Comparison of ENCODE assay signal across 8 cellular contexts in genomic region chr15:43791993-43792760, GRCh38. TPM values are rescaled to one million over a fixed set of nuclear protein-coding genes. Genes with fewer than 3 reads are reported as not detected.
DNase-seq lines count a peak whose midpoint lies in the region; ATAC-seq and TF ChIP-seq lines count a peak whose summit lies in the region.

Gene SERF2, plus strand, starts transcription at chr15:43792320. Its CDS starts 57 bp downstream, at chr15:43792377.

- peak within 1 kb of the TSS; percentile 91 for H3K4me3 ChIP-seq in BE2C (ENCODE audit: low read depth, low read length)
- peak within 1 kb of the TSS; percentile 93 for H3K4me3 ChIP-seq in coronary artery

- peaks cover 28% of the 10 kb centered on the region for H3K4me1 Mint-ChIP-seq in activated CD4-positive, alpha-beta T cell treated with anti-CD3 and anti-CD28 coated beads, Interleukin-2, amount 10 ng/mL, durations not matched to agents 24 days and 14 days

- H3K27ac Mint-ChIP-seq in activated CD4-positive, alpha-beta T cell treated with anti-CD3 and anti-CD28 coated beads, Interleukin-2, amount 10 ng/mL, durations not matched to agents 24 days and 14 days = peak within 1 kb of the TSS; percentile 97

- DNase-seq in BE2C (peak; percentile 100), GM19240 (ENCODE audit: insufficient read length, low spot score) (peak; percentile 83), NCI-H526 treated with DMSO at 0.1 percent for 48 hours (lab: John Stamatoyannopoulos, UW) (peak; percentile 97), coronary artery (ENCODE audit: low spot score) (peak; percentile 100), left colon (peak; percentile 100)
- DNase-seq in activated CD4-positive, alpha-beta T cell treated with anti-CD3 and anti-CD28 coated beads, Interleukin-2, amount 10 ng/mL, durations not matched to agents 24 days and 14 days = peak; percentile 100
- DNase-seq in stimulated activated CD4-positive, alpha-beta T cell treated with anti-CD3 and anti-CD28 coated beads, Interleukin-1b, Interleukin-23, amount 100 ng/mL, for 48 hours = peak; percentile 100

- H3K36me3 ChIP-seq in BE2C = peaks cover 35% of the 10 kb centered on the region

- intact Hi-C loops in activated CD4-positive, alpha-beta T cell treated with anti-CD3 and anti-CD28 coated beads, Interleukin-2, amount 10 ng/mL, durations not matched to agents 24 days and 14 days (cut with micrococcal nuclease) = loop anchor here (1.0 to 2.0 kb wide), 4 partner anchors 8 to 43 kb away; partner anchors contain the start of genes HYPK, SERINC4 and WDR76
- intact Hi-C loops in left colon (cut with DNase I, micrococcal nuclease) = no loop called here

- peak; percentile 91 for ATAC-seq in HG03460 (IDR thresholded peaks at IDR 0.05; ENCODE audit: unreplicated experiment)
- peak; percentile 86 for ATAC-seq in left colon

- TF ChIP-seq CTCF in BE2C (IDR thresholded peaks at IDR 0.05; ENCODE audit: low read depth, low read length) (no peak), coronary artery (IDR thresholded peaks at IDR 0.05) (no peak)

- H3K27me3 Mint-ChIP-seq in activated CD4-positive, alpha-beta T cell treated with anti-CD3 and anti-CD28 coated beads, Interleukin-2, amount 10 ng/mL, durations not matched to agents 24 days and 14 days = no peaks in the 10 kb centered on the region

- H3K4me1 ChIP-seq in BE2C = peaks cover 2% of the 10 kb centered on the region; the same call in 1 of the 2 replicates

- no peaks in the 10 kb centered on the region for H3K9me3 Mint-ChIP-seq in activated CD4-positive, alpha-beta T cell treated with anti-CD3 and anti-CD28 coated beads, Interleukin-2, amount 10 ng/mL, durations not matched to agents 24 days and 14 days

- peaks cover 47% of the 10 kb centered on the region for H3K36me3 Mint-ChIP-seq in activated CD4-positive, alpha-beta T cell treated with anti-CD3 and anti-CD28 coated beads, Interleukin-2, amount 10 ng/mL, durations not matched to agents 24 days and 14 days (ENCODE audit: low read depth)

- no peaks in the 10 kb centered on the region for H3K9me3 ChIP-seq in BE2C

- peak within 1 kb of the TSS; percentile 88 to 90 for H3K27ac ChIP-seq in coronary artery

- H3K4me3 Mint-ChIP-seq in activated CD4-positive, alpha-beta T cell treated with anti-CD3 and anti-CD28 coated beads, Interleukin-2, amount 10 ng/mL, durations not matched to agents 24 days and 14 days = peak within 1 kb of the TSS; percentile 98

- no peaks in the 10 kb centered on the region for H3K27me3 ChIP-seq in BE2C

RNA-seq across cellular contexts. Expression of gene SERF2, which starts in this region (rescaled TPM):
- polyA plus RNA-seq in BE2C (2012; ENCODE audit: insufficient read depth, insufficient read length, low read depth) = 2,082 TPM
- total RNA-seq in activated CD4-positive, alpha-beta T cell treated with anti-CD3 and anti-CD28 coated beads, Interleukin-2, amount 10 ng/mL, durations not matched to agents 24 days and 14 days = 524 TPM in 2 replicates
- total RNA-seq in left colon = 1,000 to 10,000 TPM; 1,073 to 1,095 TPM

Comparison
In these comparisons a context has a peak if more than half of its experiments do, and no peak if none do; other contexts are left out.
1. Peak in every context shown above with its lines: DNase-seq, ATAC-seq, H3K4me3 ChIP-seq and H3K27ac ChIP-seq.